ENCODE assay signal across 20 cellular contexts in genomic region chr6:71405416-71405815, GRCh38.
DNase-seq lines count a peak whose midpoint lies in the region; ATAC-seq, FAIRE-seq and TF ChIP-seq lines count a peak whose summit lies in the region.
"Had no signal": no experiment of that assay in that cellular context is flagged by ENCODE, and none has a peak within 500 bp of the region (broad histone marks: within the 10 kb centered on the region; RNA-seq: fewer than 3 reads in every experiment).

No MANE protein-coding gene starts in this region.

- H3K27ac Mint-ChIP-seq in Calu3 (ENCODE audit: unreplicated experiment), result peak overlapping the region; percentile 87
- H3K27ac Mint-ChIP-seq: activated CD8-positive, alpha-beta memory T cell treated with anti-CD3 and anti-CD28 coated beads, Interleukin-2, amount 10 ng/mL, durations not matched to agents 7 days and 5 days had no signal

- H3K14ac ChIP-seq in trophoblast cell (ENCODE audit: low read length), result no peak overlapping the region

- TF ChIP-seq CTCF in Calu3 (IDR thresholded peaks at IDR 0.05; ENCODE audit: unreplicated experiment) (no peak), RWPE2 (IDR thresholded peaks at IDR 0.05; ENCODE audit: poor library complexity, severe bottlenecking) (no peak), keratinocyte (optimal IDR thresholded peaks at IDR 0.05 in 1 of 3, IDR thresholded peaks at IDR 0.05 in 1 of 3, conservative IDR thresholded peaks at IDR 0.05 in 1 of 3; ENCODE audit: extremely low read depth in 1 of 3, insufficient read depth in 2 of 3, low read length in 3 of 3) (no peak)

- no peak overlapping the region for H2BK120ac ChIP-seq in trophoblast cell (ENCODE audit: insufficient read depth, low read length, poor library complexity)

- ATAC-seq in RWPE2 (ENCODE audit: low read depth), result no peak
- ATAC-seq: activated CD8-positive, alpha-beta memory T cell treated with anti-CD3 and anti-CD28 coated beads, Interleukin-2, amount 10 ng/mL, durations not matched to agents 7 days and 5 days had no signal

- H3K4me3 ChIP-seq in RWPE2 (ENCODE audit: severe bottlenecking) (no peak overlapping the region), keratinocyte (ENCODE audit: control insufficient read depth in 2 of 3, extremely low read depth in 1 of 3, insufficient read depth in 2 of 3, low read depth in 1 of 3, low read length in 3 of 3) (no peak overlapping the region), trophoblast cell (ENCODE audit: low read depth, low read length) (no peak overlapping the region)

- H3K79me2 ChIP-seq in keratinocyte (ENCODE audit: control insufficient read depth, insufficient read depth, low read length) (peaks cover 43% of the 10 kb centered on the region), trophoblast cell (ENCODE audit: control insufficient read depth, insufficient read depth, low read length, poor library complexity) (no peaks in the 10 kb centered on the region)

- H3K79me1 ChIP-seq in trophoblast cell (ENCODE audit: low read length), result no peaks in the 10 kb centered on the region

- H3K9ac ChIP-seq in keratinocyte (ENCODE audit: control insufficient read depth, extremely low read depth, insufficient read depth, low read length), result no peak overlapping the region
- no peak overlapping the region for H3K9ac ChIP-seq in trophoblast cell (ENCODE audit: low read length)

- H2AFZ ChIP-seq in keratinocyte (ENCODE audit: control insufficient read depth, low read length) (no peak overlapping the region), trophoblast cell (ENCODE audit: insufficient read depth, low read length, poor library complexity) (no peak overlapping the region)

- CTCF ChIA-PET in Calu3 (lab: Charles Lee), result interaction anchor here (0.6 to 1.9 kb wide), 4 partner anchors 15 to 134 kb away, joined by 3 to 7 read pairs (median 6); no protein-coding TSS in a partner anchor

- peaks cover 83% of the 10 kb centered on the region for H3K36me3 Mint-ChIP-seq in Calu3 (ENCODE audit: insufficient read depth, unreplicated experiment)
- H3K36me3 Mint-ChIP-seq: activated CD8-positive, alpha-beta memory T cell treated with anti-CD3 and anti-CD28 coated beads, Interleukin-2, amount 10 ng/mL, durations not matched to agents 7 days and 5 days had no signal

- DNase-seq in Calu3 (no peak), RWPE2 (ENCODE audit: low spot score) (no peak), keratinocyte (ENCODE audit: low read depth, low spot score) (no peak), trophoblast cell (no peak), pons (ENCODE audit: low spot score) (no peak), NCI-H2107 (lab: John Stamatoyannopoulos, UW) (no peak), T1000 (lab: John Stamatoyannopoulos, UW) (no peak)
- DNase-seq in activated CD4-positive, CD25-positive, alpha-beta regulatory T cell (lab: John Stamatoyannopoulos, UW), result no peak
- DNase-seq: activated CD4-positive, CD25-positive, alpha-beta regulatory T cell treated with anti-CD3 and anti-CD28 coated beads, Interleukin-2, amount 50 U/mL, for 72 hours; activated CD8-positive, alpha-beta memory T cell treated with anti-CD3 and anti-CD28 coated beads, Interleukin-2, amount 10 ng/mL, durations not matched to agents 7 days and 5 days; activated gamma-delta T cell; erythroblast; islet precursor cell; Karpas-422; NCI-H1417; NCI-H2227 treated with DMSO at 0.1 percent for 48 hours; posterior cingulate gyrus; stimulated activated naive CD4-positive, alpha-beta T cell treated with Interleukin-2 at 50 U/mL for 16 hours; T-helper 2 cell had no signal

- H3K23ac ChIP-seq in trophoblast cell (ENCODE audit: low read length), result no peak overlapping the region

- H3K9me3 Mint-ChIP-seq in Calu3 (ENCODE audit: low read depth, unreplicated experiment), result no peaks in the 10 kb centered on the region

- no peak overlapping the region for H4K12ac ChIP-seq in trophoblast cell (ENCODE audit: low read depth, low read length)

- H3K36me3 ChIP-seq in RWPE2 (ENCODE audit: low read depth), result peaks cover 13% of the 10 kb centered on the region
- peaks cover 6 to 11% of the 10 kb centered on the region in 2 experiments for H3K36me3 ChIP-seq in keratinocyte (ENCODE audit: control insufficient read depth in 2 of 2, extremely low read depth in 1 of 2, insufficient read depth in 2 of 2, low read length in 2 of 2)
- peaks cover 3 to 7% of the 10 kb centered on the region in 2 experiments for H3K36me3 ChIP-seq in trophoblast cell (ENCODE audit: control insufficient read depth in 1 of 2, insufficient read depth in 2 of 2, low read length in 2 of 2)

- no peak overlapping the region for H2AK5ac ChIP-seq in trophoblast cell (ENCODE audit: low read length)

- BruUV-seq in Calu3 (replicated peaks; lab: Mats Ljungman, UMichigan), result no TSS peak

- no peaks in the 10 kb centered on the region for H4K20me1 ChIP-seq in keratinocyte (ENCODE audit: control insufficient read depth, extremely low read depth, insufficient read depth, low read length)

- peak overlapping the region; percentile 76 for H3K4me3 Mint-ChIP-seq in Calu3 (ENCODE audit: low read depth, unreplicated experiment)
- H3K4me3 Mint-ChIP-seq: activated CD8-positive, alpha-beta memory T cell treated with anti-CD3 and anti-CD28 coated beads, Interleukin-2, amount 10 ng/mL, durations not matched to agents 7 days and 5 days had no signal

- H2BK5ac ChIP-seq in trophoblast cell (ENCODE audit: low read depth, low read length, poor library complexity), result peak overlapping the region; percentile 56

- no peaks in the 10 kb centered on the region for H3K9me3 ChIP-seq in RWPE2 (ENCODE audit: severe bottlenecking)
- peaks cover 2% of the 10 kb centered on the region for H3K9me3 ChIP-seq in keratinocyte (ENCODE audit: control insufficient read depth, low read depth, low read length)
- no peaks in the 10 kb centered on the region for H3K9me3 ChIP-seq in trophoblast cell (ENCODE audit: insufficient read depth, low read depth, low read length)

- H4K91ac ChIP-seq in trophoblast cell (ENCODE audit: low read depth, low read length), result no peak overlapping the region

- H3K4ac ChIP-seq in trophoblast cell (ENCODE audit: low read depth, low read length), result no peak overlapping the region

- H3K18ac ChIP-seq in trophoblast cell (ENCODE audit: low read length), result no peak overlapping the region

- dilution Hi-C loops in keratinocyte (cut with MboI; ENCODE audit: extremely low pct_ligation_motif_present, low sequenced_read_pairs), result no loop called here

- no CpG with 5 or more reads among the region's 1 CpG for WGBS in trophoblast cell (ENCODE audit: extremely low coverage, insufficient coverage, insufficient read length)

- H3K4me1 Mint-ChIP-seq in Calu3 (ENCODE audit: low read depth, unreplicated experiment), result peaks cover 48% of the 10 kb centered on the region

- no peak overlapping the region for H2BK12ac ChIP-seq in trophoblast cell (ENCODE audit: low read length)

- FAIRE-seq in keratinocyte (lab: Jason Lieb, UNC), result no peak
- FAIRE-seq: colon had no signal

- H3K4me1 ChIP-seq in RWPE2 (ENCODE audit: insufficient read depth, poor library complexity, severe bottlenecking) (peaks cover 58% of the 10 kb centered on the region), keratinocyte (ENCODE audit: control insufficient read depth, extremely low read depth, insufficient read depth, low read length) (peaks cover 85% of the 10 kb centered on the region), trophoblast cell (ENCODE audit: control insufficient read depth in 1 of 2, insufficient read depth in 2 of 2, low read length in 2 of 2) (peaks cover 6 to 8% of the 10 kb centered on the region in 2 experiments)

- no peak overlapping the region for H4K8ac ChIP-seq in trophoblast cell (ENCODE audit: low read depth, low read length)

- H3K27ac ChIP-seq in RWPE2 (ENCODE audit: poor library complexity, severe bottlenecking) (peak overlapping the region; percentile 90), keratinocyte (ENCODE audit: control insufficient read depth, insufficient read depth, low read length) (peak overlapping the region; percentile 76), trophoblast cell (ENCODE audit: low read depth, low read length) (no peak overlapping the region)

- H3K27me3 Mint-ChIP-seq in Calu3 (ENCODE audit: unreplicated experiment), result no peaks in the 10 kb centered on the region

- H3K27me3 ChIP-seq in RWPE2 (ENCODE audit: insufficient read depth, poor library complexity, severe bottlenecking) (no peaks in the 10 kb centered on the region), keratinocyte (ENCODE audit: control insufficient read depth, extremely low read depth, insufficient read depth, low read length) (no peaks in the 10 kb centered on the region), trophoblast cell (ENCODE audit: insufficient read depth, low read length) (no peaks in the 10 kb centered on the region)

- intact Hi-C loops in Calu3 (cut with micrococcal nuclease; ENCODE audit: unreplicated experiment), result loop anchor here (2.0 to 10.0 kb wide), 2 partner anchors 21 to 199 kb away; no protein-coding TSS in a partner anchor

- H3K4me2 ChIP-seq in keratinocyte (ENCODE audit: control insufficient read depth, extremely low read depth, insufficient read depth, low read depth, low read length) (no peak overlapping the region), trophoblast cell (ENCODE audit: low read length) (no peak overlapping the region)

- H3K9me1 ChIP-seq in keratinocyte (ENCODE audit: control insufficient read depth, extremely low read depth, insufficient read depth, low read length), result no peaks in the 10 kb centered on the region
